Comparison of ENCODE assay signal across 1 cellular context in genomic region chr2:32715391-32715841, GRCh38.
A peak's percentile ranks its signal among the peaks of the same experiment; 100 is the strongest.
TF ChIP-seq lines count a peak whose summit lies in the region.

No MANE protein-coding gene starts in this region.

TF ChIP-seq in GM12878, 131 proteins besides CTCF, POLR2A, EP300 and RAD21 (continued from another document and continues in another):
- TF ChIP-seq ETV6 (conservative IDR thresholded peaks at IDR 0.05 in 1 of 2, IDR thresholded peaks at IDR 0.05 in 1 of 2; ENCODE audit: borderline replicate concordance in 1 of 2, low read depth in 1 of 2) (peak in 1 of 2 experiments; percentile 70; a peak in 1 of 4 replicates), RELB (IDR thresholded peaks at IDR 0.05; ENCODE audit: low read depth) (peak; percentile 51; the same call in 1 of the 2 replicates), RB1 (IDR thresholded peaks at IDR 0.05; ENCODE audit: borderline replicate concordance) (no peak), RFX5 (IDR thresholded peaks at IDR 0.05; ENCODE audit: low read depth, low read length) (no peak), ZNF24 (IDR thresholded peaks at IDR 0.05) (peak; percentile 61; the same call in 1 of the 2 replicates), NR2C1 (IDR thresholded peaks at IDR 0.05) (no peak), CBX5 (IDR thresholded peaks at IDR 0.05; ENCODE audit: low read depth) (no peak), SMC3 (IDR thresholded peaks at IDR 0.05; ENCODE audit: borderline replicate concordance, low read length) (no peak), NBN (IDR thresholded peaks at IDR 0.05) (peak; percentile 34; the same call in 1 of the 2 replicates), POLR2AphosphoS5 (IDR thresholded peaks at IDR 0.05; ENCODE audit: low read length) (no peak), MXI1 (IDR thresholded peaks at IDR 0.05; ENCODE audit: low read depth, low read length) (no peak), ESRRA (IDR thresholded peaks at IDR 0.05; ENCODE audit: low read length) (no peak), HDAC6 (IDR thresholded peaks at IDR 0.05; ENCODE audit: unreplicated experiment) (no peak), CHD1 (IDR thresholded peaks at IDR 0.05; ENCODE audit: low read depth, low read length) (no peak), BHLHE40 (IDR thresholded peaks at IDR 0.05; ENCODE audit: borderline replicate concordance in 1 of 2, low read depth in 2 of 2, low read length in 1 of 2) (peak; percentile 35 to 44; a peak in 1 of 4 replicates), NFIC (IDR thresholded peaks at IDR 0.05; ENCODE audit: low read depth, low read length) (peak; percentile 99), NFYA (IDR thresholded peaks at IDR 0.05; ENCODE audit: borderline replicate concordance, low read depth, low read length) (no peak), E2F4 (IDR thresholded peaks at IDR 0.05; ENCODE audit: low read depth, low read length) (no peak), TARDBP (IDR thresholded peaks at IDR 0.05; ENCODE audit: borderline replicate concordance) (no peak), CREM (IDR thresholded peaks at IDR 0.05; ENCODE audit: low read depth) (peak; percentile 92), SUPT20H (IDR thresholded peaks at IDR 0.05; ENCODE audit: borderline replicate concordance, control insufficient read depth, low read depth, low read length) (no peak), FOS (IDR thresholded peaks at IDR 0.05; ENCODE audit: borderline replicate concordance, extremely low read depth, insufficient read length) (no peak), SPI1 (IDR thresholded peaks at IDR 0.05; ENCODE audit: borderline replicate concordance, insufficient read depth, low read depth, low read length) (no peak), SMAD1 (IDR thresholded peaks at IDR 0.05; ENCODE audit: low read depth, partially characterized antibody) (no peak), ZSCAN29 (IDR thresholded peaks at IDR 0.05) (no peak), CHD2 (IDR thresholded peaks at IDR 0.05; ENCODE audit: borderline replicate concordance, low read depth, low read length) (no peak), ZNF384 (IDR thresholded peaks at IDR 0.05; ENCODE audit: borderline replicate concordance, low read depth, low read length) (no peak), GATAD2B (conservative IDR thresholded peaks at IDR 0.05; ENCODE audit: low read depth) (no peak), TBL1XR1 (IDR thresholded peaks at IDR 0.05; ENCODE audit: low read depth, low read length) (no peak), E4F1 (IDR thresholded peaks at IDR 0.05; ENCODE audit: borderline replicate concordance, partially characterized antibody) (no peak), ZBTB11 (CRISPR knock-in tag; IDR thresholded peaks at IDR 0.05) (no peak), RUNX3 (IDR thresholded peaks at IDR 0.05; ENCODE audit: low read length) (peak; percentile 89), ZNF217 (IDR thresholded peaks at IDR 0.05) (peak; percentile 78), SMAD5 (IDR thresholded peaks at IDR 0.05; ENCODE audit: low read depth) (no peak), TCF3 (IDR thresholded peaks at IDR 0.05; ENCODE audit: borderline replicate concordance, insufficient read depth, low read depth, low read length) (no peak), ATF2 (IDR thresholded peaks at IDR 0.05; ENCODE audit: low read length) (peak; percentile 96), TCF12 (IDR thresholded peaks at IDR 0.05; ENCODE audit: low read depth, low read length) (0 out of 2 replicates have a peak, but pooled peaks have one; percentile 59), PAX5 (IDR thresholded peaks at IDR 0.05; ENCODE audit: borderline replicate concordance, low read depth, low read length) (no peak), MAX (IDR thresholded peaks at IDR 0.05; ENCODE audit: low read depth, low read length) (no peak), POU2F2 (IDR thresholded peaks at IDR 0.05; ENCODE audit: borderline replicate concordance, low read depth, low read length) (no peak; the same call in 2 of the 3 replicates), MYB (IDR thresholded peaks at IDR 0.05; ENCODE audit: borderline replicate concordance, low read depth, low read length) (no peak), CREB1 (IDR thresholded peaks at IDR 0.05; ENCODE audit: low read depth) (peak; percentile 61; the same call in 1 of the 2 replicates), BACH1 (IDR thresholded peaks at IDR 0.05; ENCODE audit: borderline replicate concordance) (no peak), SMARCA5 (IDR thresholded peaks at IDR 0.05) (no peak), SUZ12 (IDR thresholded peaks at IDR 0.05; ENCODE audit: unreplicated experiment) (no peak), JUNB (IDR thresholded peaks at IDR 0.05) (peak; percentile 100), PML (IDR thresholded peaks at IDR 0.05; ENCODE audit: low read length) (peak; percentile 92), ZZZ3 (IDR thresholded peaks at IDR 0.05; ENCODE audit: control insufficient read depth, insufficient read length, low read depth) (no peak), EGR1 (IDR thresholded peaks at IDR 0.05; ENCODE audit: borderline replicate concordance in 1 of 2, low read depth in 2 of 2, low read length in 2 of 2) (no peak), GABPA (IDR thresholded peaks at IDR 0.05; ENCODE audit: low read depth) (peak; percentile 68)
- TF ChIP-seq, protein P1, sequence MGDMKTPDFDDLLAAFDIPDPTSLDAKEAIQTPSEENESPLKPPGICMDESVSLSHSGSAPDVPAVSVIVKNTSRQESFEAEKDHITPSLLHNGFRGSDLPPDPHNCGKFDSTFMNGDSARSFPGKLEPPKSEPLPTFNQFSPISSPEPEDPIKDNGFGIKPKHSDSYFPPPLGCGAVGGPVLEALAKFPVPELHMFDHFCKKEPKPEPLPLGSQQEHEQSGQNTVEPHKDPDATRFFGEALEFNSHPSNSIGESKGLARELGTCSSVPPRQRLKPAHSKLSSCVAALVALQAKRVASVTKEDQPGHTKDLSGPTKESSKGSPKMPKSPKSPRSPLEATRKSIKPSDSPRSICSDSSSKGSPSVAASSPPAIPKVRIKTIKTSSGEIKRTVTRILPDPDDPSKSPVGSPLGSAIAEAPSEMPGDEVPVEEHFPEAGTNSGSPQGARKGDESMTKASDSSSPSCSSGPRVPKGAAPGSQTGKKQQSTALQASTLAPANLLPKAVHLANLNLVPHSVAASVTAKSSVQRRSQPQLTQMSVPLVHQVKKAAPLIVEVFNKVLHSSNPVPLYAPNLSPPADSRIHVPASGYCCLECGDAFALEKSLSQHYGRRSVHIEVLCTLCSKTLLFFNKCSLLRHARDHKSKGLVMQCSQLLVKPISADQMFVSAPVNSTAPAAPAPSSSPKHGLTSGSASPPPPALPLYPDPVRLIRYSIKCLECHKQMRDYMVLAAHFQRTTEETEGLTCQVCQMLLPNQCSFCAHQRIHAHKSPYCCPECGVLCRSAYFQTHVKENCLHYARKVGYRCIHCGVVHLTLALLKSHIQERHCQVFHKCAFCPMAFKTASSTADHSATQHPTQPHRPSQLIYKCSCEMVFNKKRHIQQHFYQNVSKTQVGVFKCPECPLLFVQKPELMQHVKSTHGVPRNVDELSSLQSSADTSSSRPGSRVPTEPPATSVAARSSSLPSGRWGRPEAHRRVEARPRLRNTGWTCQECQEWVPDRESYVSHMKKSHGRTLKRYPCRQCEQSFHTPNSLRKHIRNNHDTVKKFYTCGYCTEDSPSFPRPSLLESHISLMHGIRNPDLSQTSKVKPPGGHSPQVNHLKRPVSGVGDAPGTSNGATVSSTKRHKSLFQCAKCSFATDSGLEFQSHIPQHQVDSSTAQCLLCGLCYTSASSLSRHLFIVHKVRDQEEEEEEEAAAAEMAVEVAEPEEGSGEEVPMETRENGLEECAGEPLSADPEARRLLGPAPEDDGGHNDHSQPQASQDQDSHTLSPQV (IDR thresholded peaks at IDR 0.05), result no peak
- TF ChIP-seq, protein P2, sequence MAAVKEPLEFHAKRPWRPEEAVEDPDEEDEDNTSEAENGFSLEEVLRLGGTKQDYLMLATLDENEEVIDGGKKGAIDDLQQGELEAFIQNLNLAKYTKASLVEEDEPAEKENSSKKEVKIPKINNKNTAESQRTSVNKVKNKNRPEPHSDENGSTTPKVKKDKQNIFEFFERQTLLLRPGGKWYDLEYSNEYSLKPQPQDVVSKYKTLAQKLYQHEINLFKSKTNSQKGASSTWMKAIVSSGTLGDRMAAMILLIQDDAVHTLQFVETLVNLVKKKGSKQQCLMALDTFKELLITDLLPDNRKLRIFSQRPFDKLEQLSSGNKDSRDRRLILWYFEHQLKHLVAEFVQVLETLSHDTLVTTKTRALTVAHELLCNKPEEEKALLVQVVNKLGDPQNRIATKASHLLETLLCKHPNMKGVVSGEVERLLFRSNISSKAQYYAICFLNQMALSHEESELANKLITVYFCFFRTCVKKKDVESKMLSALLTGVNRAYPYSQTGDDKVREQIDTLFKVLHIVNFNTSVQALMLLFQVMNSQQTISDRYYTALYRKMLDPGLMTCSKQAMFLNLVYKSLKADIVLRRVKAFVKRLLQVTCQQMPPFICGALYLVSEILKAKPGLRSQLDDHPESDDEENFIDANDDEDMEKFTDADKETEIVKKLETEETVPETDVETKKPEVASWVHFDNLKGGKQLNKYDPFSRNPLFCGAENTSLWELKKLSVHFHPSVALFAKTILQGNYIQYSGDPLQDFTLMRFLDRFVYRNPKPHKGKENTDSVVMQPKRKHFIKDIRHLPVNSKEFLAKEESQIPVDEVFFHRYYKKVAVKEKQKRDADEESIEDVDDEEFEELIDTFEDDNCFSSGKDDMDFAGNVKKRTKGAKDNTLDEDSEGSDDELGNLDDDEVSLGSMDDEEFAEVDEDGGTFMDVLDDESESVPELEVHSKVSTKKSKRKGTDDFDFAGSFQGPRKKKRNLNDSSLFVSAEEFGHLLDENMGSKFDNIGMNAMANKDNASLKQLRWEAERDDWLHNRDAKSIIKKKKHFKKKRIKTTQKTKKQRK (IDR thresholded peaks at IDR 0.05; ENCODE audit: low read depth, low read length), result no peak
